17 cellular contexts compared by ENCODE assay signal in genomic region chr7:82700739-82701138, GRCh38.
DNase-seq lines count a peak whose midpoint lies in the region; ATAC-seq and TF ChIP-seq lines count a peak whose summit lies in the region.
"Had no signal": no experiment of that assay in that cellular context is flagged by ENCODE, and none has a peak within 500 bp of the region (broad histone marks: within the 10 kb centered on the region; RNA-seq: fewer than 3 reads in every experiment).

No MANE protein-coding gene starts in this region.

- no peaks in the 10 kb centered on the region for H3K4me1 Mint-ChIP-seq in MCF 10A (ENCODE audit: insufficient read depth, unreplicated experiment)
- H3K4me1 Mint-ChIP-seq: activated B cell treated with CpG ODN at 0.5 μM for 24 hours; activated CD8-positive, alpha-beta memory T cell treated with anti-CD3 and anti-CD28 coated beads, Interleukin-2, amount 10 ng/mL, durations not matched to agents 7 days and 5 days; T-helper 17 cell had no signal

- CTCF ChIA-PET in MCF 10A (lab: Yijun Ruan, JAX): interaction anchor here (0.6 to 0.9 kb wide), 4 partner anchors 21 to 98 kb away, joined by 3 read pairs; no protein-coding TSS in a partner anchor

- POLR2A ChIA-PET in MCF 10A (lab: Yijun Ruan, JAX): interaction anchor here (0.5 kb wide), 2 partner anchors 24 to 844 kb away, joined by 3 read pairs; no protein-coding TSS in a partner anchor

- H3K27ac Mint-ChIP-seq in MCF 10A (ENCODE audit: low read depth, unreplicated experiment): no peak overlapping the region
- H3K27ac Mint-ChIP-seq: activated B cell treated with CpG ODN at 0.5 μM for 24 hours; activated CD8-positive, alpha-beta memory T cell treated with anti-CD3 and anti-CD28 coated beads, Interleukin-2, amount 10 ng/mL, durations not matched to agents 7 days and 5 days; T-helper 17 cell had no signal

- 81% methylated on average over 2 of the region's 2 CpGs for WGBS in hepatocyte (ENCODE audit: low lambda C conversion rate, missing lambda C conversion rate)

- no peak overlapping the region for H3K4me3 Mint-ChIP-seq in MCF 10A (ENCODE audit: unreplicated experiment)
- H3K4me3 Mint-ChIP-seq: activated B cell treated with CpG ODN at 0.5 μM for 24 hours; activated CD8-positive, alpha-beta memory T cell treated with anti-CD3 and anti-CD28 coated beads, Interleukin-2, amount 10 ng/mL, durations not matched to agents 7 days and 5 days; T-helper 17 cell had no signal

- DNase-seq in DMS153 treated with DMSO at 0.1 percent for 48 hours (lab: John Stamatoyannopoulos, UW; ENCODE audit: unreplicated experiment): peak; percentile 24
- peak; percentile 43 for DNase-seq in HT-29 (ENCODE audit: low spot score)
- DNase-seq in NCI-H748 treated with DMSO at 0.1 percent for 48 hours (lab: John Stamatoyannopoulos, UW): peak; percentile 37
- DNase-seq in hepatocyte (ENCODE audit: low spot score): peak; percentile 35
- DNase-seq in MCF 10A (ENCODE audit: unreplicated experiment): no peak
- DNase-seq in RKO (ENCODE audit: low spot score): no peak
- DNase-seq: activated B cell treated with CpG ODN at 0.5 μM for 24 hours; activated CD8-positive, alpha-beta memory T cell treated with anti-CD3 and anti-CD28 coated beads, Interleukin-2, amount 10 ng/mL, durations not matched to agents 7 days and 5 days; activated effector memory CD4-positive, alpha-beta T cell treated with anti-CD3 and anti-CD28 coated beads, Interleukin-2, amount 50 U/mL, for 16 hours; amygdala; foreskin fibroblast; left lung; ovary; stimulated activated CD4-positive, alpha-beta T cell treated with anti-CD3 and anti-CD28 coated beads, Interleukin-4, amount 100 ng/mL, for 4 hours; T-helper 17 cell had no signal

- H3K4me3 ChIP-seq in hepatocyte: no peak overlapping the region
- H3K4me3 ChIP-seq: left lung, ovary had no signal

- no peak overlapping the region for H3K4me2 ChIP-seq in hepatocyte

- intact Hi-C loops in MCF 10A (cut with micrococcal nuclease): no loop called here

- H3K36me3 Mint-ChIP-seq in MCF 10A (ENCODE audit: insufficient read depth, unreplicated experiment): no peaks in the 10 kb centered on the region
- H3K36me3 Mint-ChIP-seq: activated CD8-positive, alpha-beta memory T cell treated with anti-CD3 and anti-CD28 coated beads, Interleukin-2, amount 10 ng/mL, durations not matched to agents 7 days and 5 days had no signal

- no peaks in the 10 kb centered on the region for H3K9me3 ChIP-seq in hepatocyte (ENCODE audit: low read depth)
- H3K9me3 ChIP-seq: left lung, ovary had no signal

- TF ChIP-seq CTCF in hepatocyte (IDR thresholded peaks at IDR 0.05; ENCODE audit: poor library complexity): no peak
- no peak for TF ChIP-seq CTCF in MCF 10A (IDR thresholded peaks at IDR 0.05; ENCODE audit: unreplicated experiment)

- peaks cover 36% of the 10 kb centered on the region for H3K27me3 Mint-ChIP-seq in MCF 10A (ENCODE audit: insufficient read depth, unreplicated experiment)
- H3K27me3 Mint-ChIP-seq: activated B cell treated with CpG ODN at 0.5 μM for 24 hours; activated CD8-positive, alpha-beta memory T cell treated with anti-CD3 and anti-CD28 coated beads, Interleukin-2, amount 10 ng/mL, durations not matched to agents 7 days and 5 days; T-helper 17 cell had no signal

- no peak overlapping the region for H2AFZ ChIP-seq in hepatocyte

- H3K79me2 ChIP-seq in hepatocyte: no peaks in the 10 kb centered on the region

- no peaks in the 10 kb centered on the region for H3K9me2 ChIP-seq in hepatocyte (replicated peaks; ENCODE audit: insufficient read depth)

- peak overlapping the region; percentile 37 for H3K27ac ChIP-seq in hepatocyte
- H3K27ac ChIP-seq: left lung, ovary had no signal

- no TSS peak for BruUV-seq in MCF 10A (replicated peaks; lab: Mats Ljungman, UMichigan)

- no peaks in the 10 kb centered on the region for H4K20me1 ChIP-seq in hepatocyte (ENCODE audit: insufficient read depth, poor library complexity, severe bottlenecking)

- peaks cover 8% of the 10 kb centered on the region for H3K4me1 ChIP-seq in hepatocyte (ENCODE audit: insufficient read depth)
- H3K4me1 ChIP-seq: left lung had no signal

- no peaks in the 10 kb centered on the region for H3K36me3 ChIP-seq in hepatocyte (replicated peaks; ENCODE audit: insufficient read depth, low read depth)
- H3K36me3 ChIP-seq: left lung, ovary had no signal

- H3K9me3 Mint-ChIP-seq in MCF 10A (ENCODE audit: unreplicated experiment): no peaks in the 10 kb centered on the region
- H3K9me3 Mint-ChIP-seq: activated B cell treated with CpG ODN at 0.5 μM for 24 hours had no signal

- H3K27me3 ChIP-seq in hepatocyte: no peaks in the 10 kb centered on the region
- H3K27me3 ChIP-seq: left lung, ovary had no signal

- ATAC-seq in HG02610 (IDR thresholded peaks at IDR 0.05; ENCODE audit: unreplicated experiment): no peak
- ATAC-seq: activated CD8-positive, alpha-beta memory T cell treated with anti-CD3 and anti-CD28 coated beads, Interleukin-2, amount 10 ng/mL, durations not matched to agents 7 days and 5 days; HepG2; T-helper 17 cell had no signal

Comparison
In these comparisons a context has a peak if more than half of its experiments do, and no peak if none do; other contexts are left out.
1. DNase-seq: peak in DMS153 treated with DMSO at 0.1 percent for 48 hours (single experiment), HT-29 (single experiment), NCI-H748 treated with DMSO at 0.1 percent for 48 hours (single experiment) and hepatocyte (single experiment); none in MCF 10A (single experiment) and RKO (single experiment).